ENCODE assay signal across 8 cellular contexts in the genomic region with DNA sequence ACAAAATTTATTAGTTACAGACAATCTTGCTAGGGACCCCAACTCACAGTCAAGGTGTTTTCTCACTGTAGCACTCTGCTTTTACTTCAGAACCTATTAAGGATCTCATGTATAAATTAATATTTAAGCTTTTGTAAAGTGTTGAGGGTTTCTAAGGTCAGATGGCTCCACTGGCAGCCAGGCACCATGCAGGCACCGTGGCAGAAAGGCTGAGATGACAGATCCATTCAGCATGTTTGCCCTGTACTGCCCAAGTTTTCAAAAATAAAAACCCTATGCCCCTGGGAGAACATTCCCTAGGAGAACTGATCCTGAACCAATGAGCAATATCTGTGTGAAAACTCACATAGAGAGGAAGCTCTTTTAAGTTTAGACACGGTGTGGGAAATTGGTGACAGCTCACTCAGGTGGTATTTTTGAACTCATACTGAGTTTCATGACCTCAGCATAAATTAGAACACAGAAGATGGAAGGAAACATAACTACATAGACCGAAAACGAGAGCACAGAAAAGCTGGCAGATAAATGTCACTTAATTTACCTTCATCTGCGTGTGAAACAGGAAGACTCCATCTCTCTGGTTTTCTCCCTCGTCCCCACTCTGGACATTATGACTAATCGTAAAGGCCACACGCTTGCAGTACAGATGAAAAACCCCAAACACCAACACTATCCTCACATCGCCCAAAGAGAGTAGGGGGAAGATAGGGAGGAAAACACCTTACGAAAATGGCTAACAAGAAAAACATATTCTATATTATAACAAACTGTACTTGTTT.
DNase-seq lines count a peak whose midpoint lies in the region; ATAC-seq and TF ChIP-seq lines count a peak whose summit lies in the region.

No MANE protein-coding gene starts in this region.

- ATAC-seq in GM19467 (IDR thresholded peaks at IDR 0.05; ENCODE audit: unreplicated experiment) = peak; percentile 61
- ATAC-seq in HG03354 (IDR thresholded peaks at IDR 0.05; ENCODE audit: poor library complexity, severe bottlenecking, unreplicated experiment) = peak; percentile 69

- no peak overlapping the region for H3K4me3 ChIP-seq in astrocyte of the spinal cord (ENCODE audit: low read depth, low read length)

- DNase-seq in GM10248 (ENCODE audit: extremely low spot score) = peak; percentile 62
- peak; percentile 50 for DNase-seq in astrocyte of the spinal cord (ENCODE audit: low read depth, low spot score)
- DNase-seq in ureter (ENCODE audit: low spot score) = no peak
- no peak for DNase-seq in DMS 273 (lab: John Stamatoyannopoulos, UW; ENCODE audit: unreplicated experiment)
- no peak for DNase-seq in islet precursor cell
- DNase-seq in NCI-H128 (lab: John Stamatoyannopoulos, UW; ENCODE audit: unreplicated experiment) = no peak

- in situ Hi-C loops in astrocyte of the spinal cord (cut with HindIII; ENCODE audit: low sequenced_read_pairs) = no loop called here

- POLR2A ChIA-PET in GM10248 (lab: Yijun Ruan, JAX) = interaction anchor here (1.4 kb wide), 1 partner anchor 9 kb away, joined by 4 read pairs; no protein-coding TSS in a partner anchor

- TF ChIP-seq CTCF in GM10248 (IDR thresholded peaks at IDR 0.05; ENCODE audit: control extremely low read depth, extremely low read depth, low read depth, missing control alignments) (no peak), astrocyte of the spinal cord (IDR thresholded peaks at IDR 0.05; ENCODE audit: low read depth, low read length) (no peak)

- CTCF ChIA-PET in GM10248 (lab: Yijun Ruan, JAX) = interaction anchor here (1.2 to 3.3 kb wide), 9 partner anchors 9 to 157 kb away, joined by 4 to 16 read pairs (median 7); no protein-coding TSS in a partner anchor

Comparison
In these comparisons a context has a peak if more than half of its experiments do, and no peak if none do; other contexts are left out.
1. DNase-seq: peak in GM10248 (single experiment) and astrocyte of the spinal cord (single experiment); none in ureter (single experiment), DMS 273 (single experiment), islet precursor cell (single experiment) and NCI-H128 (single experiment).